ENCODE assay signal across 22 cellular contexts in genomic region chr22:48210812-48211211, GRCh38.
"Had no signal": no experiment of that assay in that cellular context is flagged by ENCODE, and none has a peak within 500 bp of the region (broad histone marks: within the 10 kb centered on the region; RNA-seq: fewer than 3 reads in every experiment).

No MANE protein-coding gene starts in this region.

- FAIRE-seq: RCC 7860 had no signal

- H3K27me3 ChIP-seq: MG63 had no signal

- H3K36me3 ChIP-seq: MG63, SJSA1 had no signal

- H3K27ac ChIP-seq: SJSA1, SK-N-MC had no signal

- H3K4me3 ChIP-seq: MG63, SJSA1, SK-N-MC had no signal

- DNase-seq: IMR-90, Karpas-422, KG1, MG63, NCI-H1092 treated with DMSO at 0.1 percent for 48 hours, NCI-H1436, NCI-H187, NCI-H2029, NCI-H2081 treated with DMSO at 0.1 percent for 48 hours, NCI-H2171, NCI-H226, NCI-H446, NCI-H510A, NCI-H524 treated with DMSO at 0.1 percent for 48 hours, NCI-H69, NCI-H774, Right ventricle myocardium superior, RPMI8226, SIG-M5 had no signal

- H3K4me1 ChIP-seq: SJSA1 had no signal

- H3K9me3 ChIP-seq: MG63, SJSA1 had no signal
